ENCODE assay signal across 13 cellular contexts in the genomic region with DNA sequence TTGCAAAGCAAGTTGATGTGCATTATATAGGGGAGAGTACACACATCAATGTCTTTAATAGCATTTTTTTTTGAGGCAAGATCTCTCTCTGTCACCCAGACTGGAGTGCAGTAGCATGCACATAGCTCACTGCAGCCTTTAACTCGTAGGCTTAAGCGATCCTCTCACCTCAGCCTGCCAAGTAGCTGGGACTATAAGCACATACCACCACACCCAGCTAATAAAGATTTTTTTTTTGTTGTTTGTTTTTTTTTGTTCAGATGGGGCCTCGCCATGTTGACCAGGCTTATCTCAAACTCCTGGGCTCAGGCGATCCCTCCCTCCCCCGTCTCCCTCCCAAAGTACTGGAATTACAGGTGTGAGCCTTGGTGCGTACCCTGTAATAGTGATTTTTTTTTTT. TPM values are rescaled to one million over a fixed set of nuclear protein-coding genes. Genes with fewer than 3 reads are reported as not detected.
DNase-seq lines count a peak whose midpoint lies in the region; ATAC-seq, FAIRE-seq and TF ChIP-seq lines count a peak whose summit lies in the region.
"Had no signal": no experiment of that assay in that cellular context is flagged by ENCODE, and none has a peak within 500 bp of the region (broad histone marks: within the 10 kb centered on the region; RNA-seq: fewer than 3 reads in every experiment).

No MANE protein-coding gene starts in this region.

- H3K27me3 ChIP-seq in HUES6 (ENCODE audit: control insufficient read depth, insufficient read depth, low read length) (no peaks in the 10 kb centered on the region), astrocyte (ENCODE audit: insufficient read depth, low read length) (no peaks in the 10 kb centered on the region)

- H3K36me3 ChIP-seq in HUES6 (ENCODE audit: control insufficient read depth, insufficient read depth, low read length) (peaks cover 9% of the 10 kb centered on the region), astrocyte (ENCODE audit: insufficient read depth, low read length) (no peaks in the 10 kb centered on the region)

- DNase-seq in astrocyte (ENCODE audit: low read depth) (no peak), naive B cell (no peak), dermis blood vessel endothelial cell (no peak), SKM-1 (lab: John Stamatoyannopoulos, UW; ENCODE audit: unreplicated experiment) (no peak), NCI-H2029 treated with DMSO at 0.1 percent for 48 hours (lab: John Stamatoyannopoulos, UW) (no peak)
- DNase-seq: activated CD4-positive, alpha-beta T cell treated with anti-CD3 and anti-CD28 coated beads, Interleukin-2, amount 50 U/mL, for 48 hours; GF-D8; kidney glomerular epithelial cell; NCI-H748 treated with DMSO at 0.1 percent for 48 hours; stimulated activated CD4-positive, alpha-beta T cell treated with anti-CD3 and anti-CD28 coated beads, Interleukin-4, amount 100 ng/mL, for 4 hours had no signal

- H3K9ac ChIP-seq in HUES6 (ENCODE audit: low read length), result no peak overlapping the region
- H3K9ac ChIP-seq in astrocyte (ENCODE audit: low read length), result no peak overlapping the region

- TF ChIP-seq CTCF in C4-2B (conservative IDR thresholded peaks at IDR 0.05) (no peak), astrocyte (IDR thresholded peaks at IDR 0.05; ENCODE audit: insufficient read depth, low read depth, low read length) (no peak)

- H3K27me3 Mint-ChIP-seq in astrocyte (ENCODE audit: low read depth, unreplicated experiment) (no peaks in the 10 kb centered on the region), naive B cell (no peaks in the 10 kb centered on the region)

- H3K4me1 ChIP-seq in HUES6 (ENCODE audit: control insufficient read depth, insufficient read depth, low read length), result peaks cover 10% of the 10 kb centered on the region; the same call in 1 of the 2 replicates
- H3K4me1 ChIP-seq in astrocyte (ENCODE audit: insufficient read depth, low read length), result peaks cover 6% of the 10 kb centered on the region

- H3K4me1 Mint-ChIP-seq in astrocyte (ENCODE audit: low read depth, unreplicated experiment) (peaks cover 9% of the 10 kb centered on the region), naive B cell (peaks cover 36 to 58% (median 47%) of the 10 kb centered on the region in 3 donors)

- no peak for FAIRE-seq in astrocyte (lab: Jason Lieb, UNC)

- peak overlapping the region; percentile 27; the same call in 1 of the 2 replicates for H3K27ac ChIP-seq in C4-2B
- no peak overlapping the region for H3K27ac ChIP-seq in HUES6 (ENCODE audit: low read depth, low read length)
- no peak overlapping the region for H3K27ac ChIP-seq in astrocyte (ENCODE audit: low read depth, low read length)

- ATAC-seq in naive B cell (ENCODE audit: low read depth in 2 of 2) (no peak), GM18519 (IDR thresholded peaks at IDR 0.05; ENCODE audit: low FRiP score, unreplicated experiment) (no peak)

- no peaks in the 10 kb centered on the region for H3K79me2 ChIP-seq in astrocyte (ENCODE audit: insufficient read depth, low read length)

- no peaks in the 10 kb centered on the region for H3K9me3 ChIP-seq in HUES6 (ENCODE audit: control insufficient read depth, insufficient read depth, low read depth, low read length)
- H3K9me3 ChIP-seq in astrocyte (ENCODE audit: insufficient read depth, low read depth, low read length), result no peaks in the 10 kb centered on the region

- H3K9me3 Mint-ChIP-seq in astrocyte (ENCODE audit: unreplicated experiment) (peaks cover 5% of the 10 kb centered on the region), naive B cell (peaks cover 0 to 2% (median 0%) of the 10 kb centered on the region in 7 donors)

- no peak overlapping the region for H3K27ac Mint-ChIP-seq in astrocyte (ENCODE audit: unreplicated experiment)
- peak overlapping the region in 3 of 6 donors; percentile 93 to 99 (median 98) for H3K27ac Mint-ChIP-seq in naive B cell

- H3K4me3 ChIP-seq in HUES6 (ENCODE audit: low read depth, low read length) (peak overlapping the region; percentile 85), astrocyte (ENCODE audit: insufficient read depth, low read depth, low read length) (no peak overlapping the region)

- no peaks in the 10 kb centered on the region for H4K20me1 ChIP-seq in astrocyte (ENCODE audit: insufficient read depth, low read length)

- H3K36me3 Mint-ChIP-seq in astrocyte (ENCODE audit: low read depth, unreplicated experiment), result no peaks in the 10 kb centered on the region
- H3K36me3 Mint-ChIP-seq in naive B cell, result peaks cover 8 to 20% of the 10 kb centered on the region in 2 donors

- peak overlapping the region; percentile 97 for H3K4me3 Mint-ChIP-seq in astrocyte (ENCODE audit: unreplicated experiment)
- H3K4me3 Mint-ChIP-seq in naive B cell, result peak overlapping the region; percentile 35 to 99 (median 96)

- peak overlapping the region; percentile 97 for H3K4me2 ChIP-seq in astrocyte (ENCODE audit: low read length)

- no peak overlapping the region for H2AFZ ChIP-seq in astrocyte (ENCODE audit: low read depth, low read length)

RNA-seq across cellular contexts. Expression of a gene that starts 1.5 kb away (rescaled TPM):
- total RNA-seq in astrocyte, result 9.3 TPM in 2 replicates
- 10 to 100 TPM; 23.1 to 33.9 (median 30.1) TPM for polyA plus RNA-seq in naive B cell (ENCODE audit: low read depth in 6 of 6)
- total RNA-seq in dermis blood vessel endothelial cell, result 4.1 and 4.9 TPM in 2 replicates
